In the genomic region with DNA sequence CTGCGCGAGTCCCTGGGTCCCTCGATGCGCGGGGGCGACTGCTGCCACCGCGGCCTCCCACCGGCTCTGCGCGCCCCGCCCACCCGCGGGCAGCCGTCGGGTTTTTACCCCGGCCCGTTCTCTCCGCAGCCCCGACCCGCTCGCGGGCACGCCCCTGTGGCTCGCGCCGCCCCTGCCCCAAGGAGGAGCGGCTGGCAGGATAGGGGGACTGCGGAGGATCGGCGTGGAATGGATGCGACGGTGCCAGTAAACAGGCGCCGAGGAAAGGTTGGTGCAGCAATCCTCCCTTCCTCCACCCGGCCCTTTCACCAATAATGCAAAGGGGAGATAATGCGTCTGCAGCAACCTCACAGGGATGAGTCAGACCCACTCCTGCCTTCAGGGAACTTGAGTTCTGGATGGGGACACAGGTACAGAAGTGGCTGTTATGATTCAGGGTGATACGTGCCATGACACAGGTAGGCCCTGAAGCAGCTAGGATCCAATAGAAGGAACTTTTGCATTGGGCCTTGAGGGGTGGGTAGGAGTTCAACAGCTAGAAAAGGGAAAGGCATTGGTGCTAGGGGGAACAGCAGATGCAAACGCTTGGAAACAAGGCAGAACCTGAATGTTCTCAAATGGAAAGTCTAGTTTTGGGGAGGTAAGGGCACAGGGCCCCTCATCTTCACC, we compare ENCODE assay signal across 8 cellular contexts. TPM values are rescaled to one million over a fixed set of nuclear protein-coding genes. Genes with fewer than 3 reads are reported as not detected.
DNase-seq lines count a peak whose midpoint lies in the region; ATAC-seq, FAIRE-seq and TF ChIP-seq lines count a peak whose summit lies in the region.

No MANE protein-coding gene starts in this region.

- DNase-seq in DMS53 (lab: John Stamatoyannopoulos, UW) (peak; percentile 68), DMS53 treated with DMSO at 0.1 percent for 48 hours (lab: John Stamatoyannopoulos, UW; ENCODE audit: unreplicated experiment) (no peak), NCI-H2227 (lab: John Stamatoyannopoulos, UW; ENCODE audit: unreplicated experiment) (peak; percentile 64), OCI-M2 (lab: John Stamatoyannopoulos, UW; ENCODE audit: unreplicated experiment) (no peak), H54 (ENCODE audit: insufficient read length, low spot score) (no peak), amygdala (lab: John Stamatoyannopoulos, UW) (no peak)

- ATAC-seq in esophagus mucosa, result peak; percentile 54

- peaks cover 3% of the 10 kb centered on the region for H3K9me3 ChIP-seq in skeletal muscle satellite cell (replicated peaks; ENCODE audit: low read length)

- TF ChIP-seq POLR2A in H54 (IDR thresholded peaks at IDR 0.05; ENCODE audit: low read depth, low read length), result no peak

- H3K36me3 ChIP-seq in skeletal muscle satellite cell (ENCODE audit: insufficient read depth, low read length), result no peaks in the 10 kb centered on the region

- H3K4me3 ChIP-seq in skeletal muscle satellite cell (ENCODE audit: low read length), result no peak overlapping the region

- no peak for FAIRE-seq in H54 (lab: Jason Lieb, UNC)

- H3K27me3 ChIP-seq in skeletal muscle satellite cell (ENCODE audit: control insufficient read depth, insufficient read depth, low read length), result peaks cover 33% of the 10 kb centered on the region

- peaks cover 5% of the 10 kb centered on the region for H3K4me1 ChIP-seq in skeletal muscle satellite cell (ENCODE audit: control insufficient read depth, insufficient read depth, low read length)

- H3K4me2 ChIP-seq in skeletal muscle satellite cell (ENCODE audit: low read length), result peak overlapping the region; percentile 41

- H3K9ac ChIP-seq in skeletal muscle satellite cell (ENCODE audit: low read depth, low read length), result no peak overlapping the region

RNA-seq across cellular contexts. Expression of a gene that starts 0.6 kb away (rescaled TPM):
- 51.5 TPM for total RNA-seq in esophagus mucosa
- total RNA-seq in skeletal muscle satellite cell (2012; rRNA removed), result under 0.01 TPM in 1 of 2 replicates, not detected in the other

Comparison
In these comparisons a context has a peak if more than half of its experiments do, and no peak if none do; other contexts are left out.
1. DNase-seq: peak in DMS53 (single experiment) and NCI-H2227 (single experiment); none in DMS53 treated with DMSO at 0.1 percent for 48 hours (single experiment), OCI-M2 (single experiment), H54 (single experiment) and amygdala (0 of 56).